ENCODE assay signal across 1 cellular context in genomic region chr16:88451586-88452484, GRCh38.
TF ChIP-seq lines count a peak whose summit lies in the region.

No MANE protein-coding gene starts in this region.

TF ChIP-seq in HepG2, 621 proteins besides CTCF, POLR2A, EP300 and RAD21 (continues in another document):
- TF ChIP-seq, protein P1, sequence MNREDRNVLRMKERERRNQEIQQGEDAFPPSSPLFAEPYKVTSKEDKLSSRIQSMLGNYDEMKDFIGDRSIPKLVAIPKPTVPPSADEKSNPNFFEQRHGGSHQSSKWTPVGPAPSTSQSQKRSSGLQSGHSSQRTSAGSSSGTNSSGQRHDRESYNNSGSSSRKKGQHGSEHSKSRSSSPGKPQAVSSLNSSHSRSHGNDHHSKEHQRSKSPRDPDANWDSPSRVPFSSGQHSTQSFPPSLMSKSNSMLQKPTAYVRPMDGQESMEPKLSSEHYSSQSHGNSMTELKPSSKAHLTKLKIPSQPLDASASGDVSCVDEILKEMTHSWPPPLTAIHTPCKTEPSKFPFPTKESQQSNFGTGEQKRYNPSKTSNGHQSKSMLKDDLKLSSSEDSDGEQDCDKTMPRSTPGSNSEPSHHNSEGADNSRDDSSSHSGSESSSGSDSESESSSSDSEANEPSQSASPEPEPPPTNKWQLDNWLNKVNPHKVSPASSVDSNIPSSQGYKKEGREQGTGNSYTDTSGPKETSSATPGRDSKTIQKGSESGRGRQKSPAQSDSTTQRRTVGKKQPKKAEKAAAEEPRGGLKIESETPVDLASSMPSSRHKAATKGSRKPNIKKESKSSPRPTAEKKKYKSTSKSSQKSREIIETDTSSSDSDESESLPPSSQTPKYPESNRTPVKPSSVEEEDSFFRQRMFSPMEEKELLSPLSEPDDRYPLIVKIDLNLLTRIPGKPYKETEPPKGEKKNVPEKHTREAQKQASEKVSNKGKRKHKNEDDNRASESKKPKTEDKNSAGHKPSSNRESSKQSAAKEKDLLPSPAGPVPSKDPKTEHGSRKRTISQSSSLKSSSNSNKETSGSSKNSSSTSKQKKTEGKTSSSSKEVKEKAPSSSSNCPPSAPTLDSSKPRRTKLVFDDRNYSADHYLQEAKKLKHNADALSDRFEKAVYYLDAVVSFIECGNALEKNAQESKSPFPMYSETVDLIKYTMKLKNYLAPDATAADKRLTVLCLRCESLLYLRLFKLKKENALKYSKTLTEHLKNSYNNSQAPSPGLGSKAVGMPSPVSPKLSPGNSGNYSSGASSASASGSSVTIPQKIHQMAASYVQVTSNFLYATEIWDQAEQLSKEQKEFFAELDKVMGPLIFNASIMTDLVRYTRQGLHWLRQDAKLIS (CRISPR knock-in tag; IDR thresholded peaks at IDR 0.05) = no peak
- TF ChIP-seq RARG (CRISPR knock-in tag; IDR thresholded peaks at IDR 0.05; ENCODE audit: low read depth) = no peak
- TF ChIP-seq ZNF607 (CRISPR knock-in tag; IDR thresholded peaks at IDR 0.05; ENCODE audit: borderline replicate concordance) = no peak
- no peak for TF ChIP-seq REPIN1 (CRISPR knock-in tag; IDR thresholded peaks at IDR 0.05; ENCODE audit: borderline replicate concordance, low read depth)
- TF ChIP-seq HDAC2 (CRISPR knock-in tag; IDR thresholded peaks at IDR 0.05) = no peak; the same call in 1 of the 2 replicates
- TF ChIP-seq ZNF30 (CRISPR knock-in tag; IDR thresholded peaks at IDR 0.05) = no peak
- TF ChIP-seq ZNF737 (CRISPR knock-in tag; IDR thresholded peaks at IDR 0.05; ENCODE audit: borderline replicate concordance) = peak; percentile 22; the same call in 1 of the 2 replicates
- no peak for TF ChIP-seq ZNF3 (CRISPR knock-in tag; IDR thresholded peaks at IDR 0.05)
- TF ChIP-seq XRCC5 (optimal IDR thresholded peaks at IDR 0.05; ENCODE audit: low read length) = peak; percentile 5
- no peak for TF ChIP-seq ELF4 (CRISPR knock-in tag; IDR thresholded peaks at IDR 0.05; ENCODE audit: borderline replicate concordance)
- no peak for TF ChIP-seq ZNF773 (CRISPR knock-in tag; IDR thresholded peaks at IDR 0.05; ENCODE audit: borderline replicate concordance)
- no peak for TF ChIP-seq USF2 (IDR thresholded peaks at IDR 0.05; ENCODE audit: low read depth, low read length)
- TF ChIP-seq USF2 (CRISPR knock-in tag; IDR thresholded peaks at IDR 0.05; ENCODE audit: borderline replicate concordance) = no peak
- no peak for TF ChIP-seq CEBPB (IDR thresholded peaks at IDR 0.05; ENCODE audit: borderline replicate concordance, low read depth, low read length)
- TF ChIP-seq ZNF292 (CRISPR knock-in tag; IDR thresholded peaks at IDR 0.05; ENCODE audit: borderline replicate concordance, low read depth) = 0 out of 2 replicates have a peak, but pooled peaks have one; percentile 15
- TF ChIP-seq RBAK (CRISPR knock-in tag; IDR thresholded peaks at IDR 0.05) = 0 out of 2 replicates have a peak, but pooled peaks have one; percentile 10
- no peak for TF ChIP-seq PPARG (CRISPR knock-in tag; conservative IDR thresholded peaks at IDR 0.05)
- no peak for TF ChIP-seq ZNF256 (CRISPR knock-in tag; conservative IDR thresholded peaks at IDR 0.05)
- TF ChIP-seq ZNF329 (CRISPR knock-in tag; IDR thresholded peaks at IDR 0.05; ENCODE audit: low read depth) = no peak
- 0 out of 2 replicates have a peak, but pooled peaks have one; percentile 6 for TF ChIP-seq FOSL2 (CRISPR knock-in tag; IDR thresholded peaks at IDR 0.05)
- TF ChIP-seq ZSCAN30 (CRISPR knock-in tag; IDR thresholded peaks at IDR 0.05) = no peak
- TF ChIP-seq ZNF510 (CRISPR knock-in tag; IDR thresholded peaks at IDR 0.05; ENCODE audit: low read depth) = no peak
- TF ChIP-seq ZBED4 (CRISPR knock-in tag; IDR thresholded peaks at IDR 0.05; ENCODE audit: borderline replicate concordance) = no peak
- TF ChIP-seq MYNN (CRISPR knock-in tag; IDR thresholded peaks at IDR 0.05; ENCODE audit: low read depth) = no peak
- no peak for TF ChIP-seq SNAI1 (CRISPR knock-in tag; IDR thresholded peaks at IDR 0.05; ENCODE audit: borderline replicate concordance)
- TF ChIP-seq ZNF530 (CRISPR knock-in tag; IDR thresholded peaks at IDR 0.05; ENCODE audit: low read depth) = no peak
- TF ChIP-seq, protein P2, sequence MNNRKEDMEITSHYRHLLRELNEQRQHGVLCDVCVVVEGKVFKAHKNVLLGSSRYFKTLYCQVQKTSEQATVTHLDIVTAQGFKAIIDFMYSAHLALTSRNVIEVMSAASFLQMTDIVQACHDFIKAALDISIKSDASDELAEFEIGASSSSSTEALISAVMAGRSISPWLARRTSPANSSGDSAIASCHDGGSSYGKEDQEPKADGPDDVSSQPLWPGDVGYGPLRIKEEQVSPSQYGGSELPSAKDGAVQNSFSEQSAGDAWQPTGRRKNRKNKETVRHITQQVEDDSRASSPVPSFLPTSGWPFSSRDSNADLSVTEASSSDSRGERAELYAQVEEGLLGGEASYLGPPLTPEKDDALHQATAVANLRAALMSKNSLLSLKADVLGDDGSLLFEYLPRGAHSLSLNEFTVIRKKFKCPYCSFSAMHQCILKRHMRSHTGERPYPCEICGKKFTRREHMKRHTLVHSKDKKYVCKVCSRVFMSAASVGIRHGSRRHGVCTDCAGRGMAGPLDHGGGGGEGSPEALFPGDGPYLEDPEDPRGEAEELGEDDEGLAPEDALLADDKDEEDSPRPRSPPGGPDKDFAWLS (CRISPR knock-in tag; IDR thresholded peaks at IDR 0.05; ENCODE audit: borderline replicate concordance) = peak; percentile 48; the same call in 1 of the 2 replicates
- no peak for TF ChIP-seq IRF2 (CRISPR knock-in tag; IDR thresholded peaks at IDR 0.05)
- TF ChIP-seq SP2 (CRISPR knock-in tag; IDR thresholded peaks at IDR 0.05) = 0 out of 2 replicates have a peak, but pooled peaks have one; percentile 1
- 0 out of 2 replicates have a peak, but pooled peaks have one; percentile 10 for TF ChIP-seq ZNF740 (CRISPR knock-in tag; IDR thresholded peaks at IDR 0.05)
- peak; percentile 33; the same call in 1 of the 2 replicates for TF ChIP-seq MTERF4 (CRISPR knock-in tag; IDR thresholded peaks at IDR 0.05)
- no peak; the same call in 1 of the 2 replicates for TF ChIP-seq ZNF614 (CRISPR knock-in tag; IDR thresholded peaks at IDR 0.05; ENCODE audit: borderline replicate concordance)
- TF ChIP-seq REL (CRISPR knock-in tag; conservative IDR thresholded peaks at IDR 0.05) = no peak
- TF ChIP-seq E2F2 (CRISPR knock-in tag; IDR thresholded peaks at IDR 0.05; ENCODE audit: borderline replicate concordance) = 0 out of 2 replicates have a peak, but pooled peaks have one; percentile 59
- no peak for TF ChIP-seq MTF1 (CRISPR knock-in tag; IDR thresholded peaks at IDR 0.05)
- 0 out of 2 replicates have a peak, but pooled peaks have one; percentile 25 for TF ChIP-seq ZNF296 (CRISPR knock-in tag; conservative IDR thresholded peaks at IDR 0.05)
- TF ChIP-seq, protein P3, sequence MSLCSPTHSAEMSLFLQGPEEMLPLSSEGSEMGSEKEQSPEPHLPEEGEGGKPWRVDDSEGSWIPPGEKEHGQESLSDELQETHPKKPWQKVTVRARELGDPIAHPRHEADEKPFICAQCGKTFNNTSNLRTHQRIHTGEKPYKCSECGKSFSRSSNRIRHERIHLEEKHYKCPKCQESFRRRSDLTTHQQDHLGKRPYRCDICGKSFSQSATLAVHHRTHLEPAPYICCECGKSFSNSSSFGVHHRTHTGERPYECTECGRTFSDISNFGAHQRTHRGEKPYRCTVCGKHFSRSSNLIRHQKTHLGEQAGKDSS (CRISPR knock-in tag; IDR thresholded peaks at IDR 0.05; ENCODE audit: borderline replicate concordance, low read depth) = no peak
- TF ChIP-seq ZHX2 (IDR thresholded peaks at IDR 0.05; ENCODE audit: low read depth) = no peak
- 0 out of 2 replicates have a peak, but pooled peaks have one; percentile 51 for TF ChIP-seq ZHX2 (CRISPR knock-in tag; IDR thresholded peaks at IDR 0.05; ENCODE audit: borderline replicate concordance)
- no peak for TF ChIP-seq ZNF335 (CRISPR knock-in tag; IDR thresholded peaks at IDR 0.05)
